ENCODE assay signal across 11 cellular contexts in genomic region chr17:17052462-17053221, GRCh38. TPM values are rescaled to one million over a fixed set of nuclear protein-coding genes. Genes with fewer than 3 reads are reported as not detected.
A peak's percentile ranks its signal among the peaks of the same experiment; 100 is the strongest.
DNase-seq lines count a peak whose midpoint lies in the region; ATAC-seq lines count a peak whose summit lies in the region.
"Had no signal": no experiment of that assay in that cellular context is flagged by ENCODE, and none has a peak within 500 bp of the region (broad histone marks: within the 10 kb centered on the region; RNA-seq: fewer than 3 reads in every experiment).

No MANE protein-coding gene starts in this region.

- ATAC-seq in left colon = peak; percentile 72
- no peak for ATAC-seq in HG02884 (IDR thresholded peaks at IDR 0.05; ENCODE audit: unreplicated experiment)

- no peak overlapping the region for H3K4me3 ChIP-seq in H7 (ENCODE audit: insufficient read depth, low read depth, low read length)
- no peak overlapping the region for H3K4me3 ChIP-seq in skin epidermis
- H3K4me3 ChIP-seq: SK-N-MC had no signal

- peak; percentile 32 for DNase-seq in H7
- peak in 1 of 2 donors; percentile 30 for DNase-seq in left colon
- no peak for DNase-seq in NCI-H2029 (lab: John Stamatoyannopoulos, UW)
- no peak for DNase-seq in KG1 (lab: John Stamatoyannopoulos, UW)
- DNase-seq in EL = no peak
- DNase-seq: NCI-H2171 treated with DMSO at 0.1 percent for 48 hours; stimulated activated CD4-positive, alpha-beta T cell treated with anti-CD3 and anti-CD28 coated beads, Interleukin-1b, Interleukin-23, amount 100 ng/mL, for 48 hours had no signal

- peak overlapping the region; percentile 39 for H3K27ac ChIP-seq in adipose tissue (ENCODE audit: low read depth, low read length)
- peak overlapping the region in 13 of 21 experiments; percentile 1 to 76 (median 40) for H3K27ac ChIP-seq in skin epidermis
- H3K27ac ChIP-seq: SK-N-MC had no signal

- intact Hi-C loops in left colon (cut with DNase I, micrococcal nuclease) = no loop called here

- no peaks in the 10 kb centered on the region for H3K36me3 ChIP-seq in H7 (replicated peaks; ENCODE audit: control insufficient read depth, insufficient read depth, low read length)

- 26 to 49% (median 43%) methylated on average over 14 of the region's 14 CpGs for WGBS in adipose tissue, 3 donors

- no peaks in the 10 kb centered on the region for H3K27me3 ChIP-seq in H7 (ENCODE audit: control insufficient read depth, insufficient read depth, low read length)

RNA-seq across cellular contexts. Expression of gene MPRIP, which starts 10.4 kb away (rescaled TPM):
- total RNA-seq in H7 (2014; rRNA removed; shearing (Covaris generic)) = 70.2 and 73.9 TPM in 2 replicates
- 100 to 1,000 TPM in 2 of 3 donors, 10 to 100 TPM in 1; 51.8 to 140 (median 128) TPM for polyA plus RNA-seq in adipose tissue
- total RNA-seq in left colon = 100 to 1,000 TPM; 160 to 169 TPM
